In genomic region chr10:6878067-6878412, GRCh38 we compare ENCODE assay signal across 15 cellular contexts.
DNase-seq lines count a peak whose midpoint lies in the region; TF ChIP-seq lines count a peak whose summit lies in the region.
"Had no signal": no experiment of that assay in that cellular context is flagged by ENCODE, and none has a peak within 500 bp of the region (broad histone marks: within the 10 kb centered on the region; RNA-seq: fewer than 3 reads in every experiment).

No MANE protein-coding gene starts in this region.

- no peak overlapping the region for H3K4me3 ChIP-seq in fibroblast of pulmonary artery (replicated peaks; ENCODE audit: low read depth, low read length)
- H3K4me3 ChIP-seq: BLaER1 had no signal

- no peaks in the 10 kb centered on the region for H3K4me1 Mint-ChIP-seq in activated naive CD4-positive, alpha-beta T cell treated with anti-CD3 and anti-CD28 coated beads for 36 hours (ENCODE audit: low read depth)
- H3K4me1 Mint-ChIP-seq: activated B cell treated with CpG ODN at 0.5 μM for 24 hours had no signal

- H3K27ac Mint-ChIP-seq in activated naive CD4-positive, alpha-beta T cell treated with anti-CD3 and anti-CD28 coated beads for 36 hours, result no peak overlapping the region
- H3K27ac Mint-ChIP-seq: activated B cell treated with CpG ODN at 0.5 μM for 24 hours; activated naive CD8-positive, alpha-beta T cell had no signal

- H3K27me3 Mint-ChIP-seq in activated naive CD4-positive, alpha-beta T cell treated with anti-CD3 and anti-CD28 coated beads for 36 hours (ENCODE audit: low read depth), result peaks cover 22% of the 10 kb centered on the region

- peak; percentile 12 for DNase-seq in ELF-1 (ENCODE audit: low read depth, low spot score)
- peak; percentile 52 for DNase-seq in NCI-H146 treated with DMSO at 0.1 percent for 48 hours (lab: John Stamatoyannopoulos, UW; ENCODE audit: unreplicated experiment)
- DNase-seq in fibroblast of pulmonary artery (ENCODE audit: low read depth), result peak; percentile 2
- DNase-seq in pons (ENCODE audit: low spot score), result peak; percentile 58
- DNase-seq in HT-29 (ENCODE audit: low spot score), result no peak
- no peak for DNase-seq in NCI-H446 (lab: John Stamatoyannopoulos, UW)
- no peak for DNase-seq in NCI-H2171 treated with DMSO at 0.1 percent for 48 hours (lab: John Stamatoyannopoulos, UW)
- DNase-seq in activated naive CD4-positive, alpha-beta T cell treated with anti-CD3 and anti-CD28 coated beads for 36 hours, result no peak
- DNase-seq: activated B cell treated with CpG ODN at 0.5 μM for 24 hours, cortex of kidney, DMS79, KBM-7, NCI-H2107 had no signal

- H3K9me3 Mint-ChIP-seq in activated naive CD4-positive, alpha-beta T cell treated with anti-CD3 and anti-CD28 coated beads for 36 hours, result no peaks in the 10 kb centered on the region
- H3K9me3 Mint-ChIP-seq: activated B cell treated with CpG ODN at 0.5 μM for 24 hours had no signal

- no peak overlapping the region for H3K4me3 Mint-ChIP-seq in activated naive CD4-positive, alpha-beta T cell treated with anti-CD3 and anti-CD28 coated beads for 36 hours
- H3K4me3 Mint-ChIP-seq: activated B cell treated with CpG ODN at 0.5 μM for 24 hours; activated naive CD8-positive, alpha-beta T cell had no signal

- intact Hi-C loops in activated naive CD4-positive, alpha-beta T cell treated with anti-CD3 and anti-CD28 coated beads for 36 hours (cut with micrococcal nuclease), result no loop called here

- CTCF ChIA-PET in activated naive CD4-positive, alpha-beta T cell treated with anti-CD3 and anti-CD28 coated beads for 36 hours (lab: Charles Lee), result interaction anchor here (0.6 kb wide), 1 partner anchor 497 kb away, joined by 3 read pairs; no protein-coding TSS in a partner anchor

- no peaks in the 10 kb centered on the region for H3K36me3 Mint-ChIP-seq in activated naive CD4-positive, alpha-beta T cell treated with anti-CD3 and anti-CD28 coated beads for 36 hours (ENCODE audit: low read depth)
- H3K36me3 Mint-ChIP-seq: activated naive CD8-positive, alpha-beta T cell had no signal

- no peak for TF ChIP-seq CTCF in fibroblast of pulmonary artery (IDR thresholded peaks at IDR 0.05; ENCODE audit: low read length, missing control alignments)

Comparison
In these comparisons a context has a peak if more than half of its experiments do, and no peak if none do; other contexts are left out.
1. DNase-seq: peak in ELF-1 (single experiment), NCI-H146 treated with DMSO at 0.1 percent for 48 hours (single experiment), fibroblast of pulmonary artery (single experiment) and pons (single experiment); none in HT-29 (single experiment), NCI-H446 (0 of 2), NCI-H2171 treated with DMSO at 0.1 percent for 48 hours (single experiment) and activated naive CD4-positive, alpha-beta T cell treated with anti-CD3 and anti-CD28 coated beads for 36 hours (single experiment).